In the genomic region with DNA sequence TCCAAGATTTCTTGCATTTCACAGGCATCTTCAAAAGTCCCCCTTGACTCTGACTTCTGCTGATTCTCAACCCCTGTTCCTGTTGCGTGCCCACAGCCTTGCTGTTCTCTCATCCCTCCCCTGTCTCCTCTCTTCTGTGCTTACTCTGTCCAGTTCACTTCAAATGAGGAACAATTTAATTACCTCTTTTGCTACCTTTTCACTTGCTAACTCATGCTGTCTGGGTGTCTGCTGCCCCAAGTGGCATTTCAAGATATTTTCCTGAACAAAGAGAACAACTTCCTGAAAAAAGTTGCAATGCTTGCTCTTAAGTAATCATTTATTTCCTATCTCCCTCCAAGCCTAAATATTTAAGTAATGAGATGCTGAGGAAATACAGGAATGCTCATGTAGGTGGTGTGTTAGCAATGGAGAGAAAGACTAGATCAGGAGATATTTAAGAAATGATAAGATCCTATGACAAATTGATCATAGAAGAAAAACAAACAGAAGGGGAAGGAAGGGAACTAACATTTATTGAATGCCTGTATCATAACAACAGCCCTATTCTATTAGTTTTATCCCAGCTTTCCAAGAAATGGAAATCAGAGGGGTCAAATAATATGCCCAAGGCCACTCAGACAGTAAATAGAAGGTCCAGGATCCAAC, we compare ENCODE assay signal across 9 cellular contexts. TPM values are rescaled to one million over a fixed set of nuclear protein-coding genes. Genes with fewer than 3 reads are reported as not detected.
DNase-seq lines count a peak whose midpoint lies in the region; ATAC-seq and TF ChIP-seq lines count a peak whose summit lies in the region.
"Had no signal": no experiment of that assay in that cellular context is flagged by ENCODE, and none has a peak within 500 bp of the region (broad histone marks: within the 10 kb centered on the region; RNA-seq: fewer than 3 reads in every experiment).

No MANE protein-coding gene starts in this region.

- ATAC-seq in HG03521 (IDR thresholded peaks at IDR 0.05; ENCODE audit: unreplicated experiment) (no peak), HG02763 (IDR thresholded peaks at IDR 0.05; ENCODE audit: unreplicated experiment) (no peak)

- H3K27me3 ChIP-seq in neural progenitor cell, result peaks cover 7% of the 10 kb centered on the region

- no peaks in the 10 kb centered on the region for H4K20me1 ChIP-seq in neural progenitor cell (ENCODE audit: low read depth)

- no peaks in the 10 kb centered on the region for H3K4me1 ChIP-seq in neural progenitor cell

- H3K36me3 ChIP-seq in neural progenitor cell, result no peaks in the 10 kb centered on the region

- no peaks in the 10 kb centered on the region for H3K79me2 ChIP-seq in neural progenitor cell (ENCODE audit: low read depth)

- H3K27ac ChIP-seq in neural progenitor cell, result no peak overlapping the region

- H2AFZ ChIP-seq in neural progenitor cell (replicated peaks), result peak overlapping the region; percentile 63

- H3K27ac Mint-ChIP-seq in neural progenitor cell, result no peak overlapping the region

- DNase-seq in DMS 273 (lab: John Stamatoyannopoulos, UW; ENCODE audit: unreplicated experiment), result peak; percentile 15
- DNase-seq in DMS 273 treated with DMSO at 0.1 percent for 48 hours (lab: John Stamatoyannopoulos, UW), result no peak
- peak; percentile 51 to 65 for DNase-seq in Kasumi-1 (lab: John Stamatoyannopoulos, UW)
- peak; percentile 8 to 60 for DNase-seq in T47D (ENCODE audit: low read depth in 1 of 2, low spot score in 1 of 2)
- peak; percentile 22 for DNase-seq in neural progenitor cell (ENCODE audit: low spot score)
- DNase-seq in GM19240 (ENCODE audit: insufficient read length, low spot score), result no peak
- DNase-seq: 8988T had no signal

- in situ Hi-C loops in T47D (cut with HindIII; ENCODE audit: low pct_unique_long_range_greater_than_20kb, low sequenced_read_pairs), result no loop called here

- no peak overlapping the region for H3K4me2 ChIP-seq in neural progenitor cell

- no peaks in the 10 kb centered on the region for H3F3A ChIP-seq in neural progenitor cell (ENCODE audit: low read depth)

- H3K4me1 Mint-ChIP-seq in neural progenitor cell, result no peaks in the 10 kb centered on the region

- TF ChIP-seq CTCF in neural progenitor cell (IDR thresholded peaks at IDR 0.05), result peak; percentile 65

- no peak overlapping the region for H3K4me3 Mint-ChIP-seq in neural progenitor cell

- no peak overlapping the region for H3K9ac ChIP-seq in neural progenitor cell

- peaks cover 10% of the 10 kb centered on the region for H3K27me3 Mint-ChIP-seq in neural progenitor cell (ENCODE audit: insufficient read depth, low read depth)

- H3K9me3 ChIP-seq in neural progenitor cell (ENCODE audit: low read depth), result no peaks in the 10 kb centered on the region

- no peaks in the 10 kb centered on the region for H3K36me3 Mint-ChIP-seq in neural progenitor cell

- peaks cover 4% of the 10 kb centered on the region for H3K9me3 Mint-ChIP-seq in neural progenitor cell

- H3K4me3 ChIP-seq in neural progenitor cell, result no peak overlapping the region

RNA-seq across cellular contexts. Expression of gene SV2B, which starts 42.2 kb away (rescaled TPM):
- 0.02 and 0.19 TPM in 2 replicates for total RNA-seq in neural progenitor cell (ENCODE audit: low replicate concordance)

Comparison
In these comparisons a context has a peak if more than half of its experiments do, and no peak if none do; other contexts are left out.
1. DNase-seq: peak in DMS 273 (single experiment), Kasumi-1 (2 of 2), T47D (2 of 2) and neural progenitor cell (single experiment); none in DMS 273 treated with DMSO at 0.1 percent for 48 hours (single experiment) and GM19240 (single experiment).